In genomic region chr7:36165059-36165458, GRCh38 we compare ENCODE assay signal across 1 cellular context.
TF ChIP-seq lines count a peak whose summit lies in the region.

No MANE protein-coding gene starts in this region.

TF ChIP-seq in HepG2, 621 proteins besides CTCF, POLR2A, EP300 and RAD21 (continued from another document):
- no peak for TF ChIP-seq ZBTB37 (CRISPR knock-in tag; IDR thresholded peaks at IDR 0.05)
- no peak for TF ChIP-seq RBM39 (IDR thresholded peaks at IDR 0.05; ENCODE audit: low read depth, low read length, poor library complexity, severe bottlenecking)
- no peak for TF ChIP-seq CBFB (CRISPR knock-in tag; IDR thresholded peaks at IDR 0.05)
- TF ChIP-seq ZNF331 (CRISPR knock-in tag; IDR thresholded peaks at IDR 0.05): peak; percentile 82; the same call in 1 of the 2 replicates
- no peak for TF ChIP-seq ZSCAN31 (CRISPR knock-in tag; IDR thresholded peaks at IDR 0.05; ENCODE audit: low read depth)
- no peak for TF ChIP-seq ZNF234 (CRISPR knock-in tag; conservative IDR thresholded peaks at IDR 0.05)
- no peak for TF ChIP-seq ZFX (CRISPR knock-in tag; IDR thresholded peaks at IDR 0.05; ENCODE audit: low read depth)
- TF ChIP-seq RFXAP (CRISPR knock-in tag; IDR thresholded peaks at IDR 0.05; ENCODE audit: borderline replicate concordance): no peak
- TF ChIP-seq TAF1 (CRISPR knock-in tag; IDR thresholded peaks at IDR 0.05): no peak
- no peak for TF ChIP-seq ZNF160 (CRISPR knock-in tag; IDR thresholded peaks at IDR 0.05)
- TF ChIP-seq REPIN1 (CRISPR knock-in tag; IDR thresholded peaks at IDR 0.05; ENCODE audit: borderline replicate concordance, low read depth): peak; percentile 47; the same call in 1 of the 2 replicates
- peak; percentile 65 for TF ChIP-seq FOSL2 (CRISPR knock-in tag; IDR thresholded peaks at IDR 0.05)
- no peak for TF ChIP-seq ZNF431 (CRISPR knock-in tag; IDR thresholded peaks at IDR 0.05; ENCODE audit: borderline replicate concordance, low read depth)
- TF ChIP-seq ZNF362 (CRISPR knock-in tag; IDR thresholded peaks at IDR 0.05; ENCODE audit: borderline replicate concordance): peak; percentile 98
- TF ChIP-seq ZNF549 (CRISPR knock-in tag; IDR thresholded peaks at IDR 0.05): no peak
- TF ChIP-seq DR1 (CRISPR knock-in tag; IDR thresholded peaks at IDR 0.05): no peak
- TF ChIP-seq MTA1 (CRISPR knock-in tag; IDR thresholded peaks at IDR 0.05; ENCODE audit: borderline replicate concordance): no peak
- peak; percentile 65; the same call in 1 of the 2 replicates for TF ChIP-seq SALL1 (CRISPR knock-in tag; IDR thresholded peaks at IDR 0.05)
- TF ChIP-seq NR2F2 (IDR thresholded peaks at IDR 0.05; ENCODE audit: borderline replicate concordance, low read depth): peak; percentile 34; the same call in 1 of the 2 replicates
- TF ChIP-seq ZNF644 (CRISPR knock-in tag; IDR thresholded peaks at IDR 0.05; ENCODE audit: low read depth): peak; percentile 93
- 0 out of 2 replicates have a peak, but pooled peaks have one; percentile 21 for TF ChIP-seq HOXA3 (CRISPR knock-in tag; IDR thresholded peaks at IDR 0.05)
- peak; percentile 69; the same call in 1 of the 2 replicates for TF ChIP-seq CHD4 (IDR thresholded peaks at IDR 0.05; ENCODE audit: borderline replicate concordance, low read length)
- no peak for TF ChIP-seq ZKSCAN1 (IDR thresholded peaks at IDR 0.05; ENCODE audit: low read length)
- TF ChIP-seq SKIL (CRISPR knock-in tag; IDR thresholded peaks at IDR 0.05; ENCODE audit: borderline replicate concordance): no peak
- no peak for TF ChIP-seq PHF20 (CRISPR knock-in tag; IDR thresholded peaks at IDR 0.05)
- 0 out of 2 replicates have a peak, but pooled peaks have one; percentile 24 for TF ChIP-seq ZHX1 (CRISPR knock-in tag; IDR thresholded peaks at IDR 0.05; ENCODE audit: low read depth)
- TF ChIP-seq KDM5A (IDR thresholded peaks at IDR 0.05; ENCODE audit: borderline replicate concordance, low read length): peak; percentile 26; the same call in 1 of the 2 replicates
- no peak for TF ChIP-seq SMAD9 (CRISPR knock-in tag; IDR thresholded peaks at IDR 0.05)
- no peak for TF ChIP-seq ZNF335 (CRISPR knock-in tag; IDR thresholded peaks at IDR 0.05)
- TF ChIP-seq CENPBD1 (CRISPR knock-in tag; IDR thresholded peaks at IDR 0.05; ENCODE audit: borderline replicate concordance, low read depth): no peak
- TF ChIP-seq HMG20B (CRISPR knock-in tag; conservative IDR thresholded peaks at IDR 0.05): 0 out of 2 replicates have a peak, but pooled peaks have one; percentile 59
- peak; percentile 75 for TF ChIP-seq HNF4A (CRISPR knock-in tag; IDR thresholded peaks at IDR 0.05)
- TF ChIP-seq ZMAT5 (CRISPR knock-in tag; IDR thresholded peaks at IDR 0.05; ENCODE audit: borderline replicate concordance, low read depth): no peak
- no peak for TF ChIP-seq ZNF337 (CRISPR knock-in tag; IDR thresholded peaks at IDR 0.05; ENCODE audit: borderline replicate concordance, low read depth)
- TF ChIP-seq DRAP1 (CRISPR knock-in tag; IDR thresholded peaks at IDR 0.05): peak; percentile 32; the same call in 1 of the 2 replicates
- no peak for TF ChIP-seq PATZ1 (CRISPR knock-in tag; IDR thresholded peaks at IDR 0.05)
- TF ChIP-seq ZNF709 (CRISPR knock-in tag; IDR thresholded peaks at IDR 0.05): no peak
- no peak for TF ChIP-seq RAD51 (IDR thresholded peaks at IDR 0.05; ENCODE audit: borderline replicate concordance)
- TF ChIP-seq PRDM10 (CRISPR knock-in tag; IDR thresholded peaks at IDR 0.05; ENCODE audit: low read depth): no peak
- no peak for TF ChIP-seq NAIF1 (CRISPR knock-in tag; IDR thresholded peaks at IDR 0.05; ENCODE audit: borderline replicate concordance)
TF ChIP-seq in HepG2: peak in this region for 99.
